3 cellular contexts compared by ENCODE assay signal in the genomic region with DNA sequence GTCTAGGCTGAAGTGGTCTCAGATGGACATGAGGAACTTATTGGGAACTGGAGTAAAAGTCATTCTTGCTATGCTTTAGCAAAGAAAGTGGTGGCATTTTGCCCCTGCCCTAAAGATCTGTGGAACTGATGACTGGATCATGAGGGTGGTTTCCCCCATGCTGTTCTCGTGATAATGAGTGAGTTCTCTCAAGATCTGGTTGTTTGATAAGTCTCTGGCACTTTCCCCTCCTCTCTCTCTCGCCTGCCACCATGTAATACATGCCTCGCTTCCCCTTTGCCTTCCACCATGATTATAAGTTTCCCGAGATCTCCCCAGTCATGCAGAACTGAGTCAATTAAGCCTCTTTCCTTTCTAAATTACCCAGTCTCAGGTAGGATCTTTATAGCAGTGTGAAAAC.
A peak's percentile ranks its signal among the peaks of the same experiment; 100 is the strongest.
TF ChIP-seq lines count a peak whose summit lies in the region.

No MANE protein-coding gene starts in this region.

TF ChIP-seq in SK-N-SH, 30 proteins besides CTCF, POLR2A, EP300 and RAD21:
- TF ChIP-seq TAF1 (IDR thresholded peaks at IDR 0.05; ENCODE audit: borderline replicate concordance, low read depth, low read length) (no peak), TCF12 (IDR thresholded peaks at IDR 0.05) (no peak), CHD2 (IDR thresholded peaks at IDR 0.05; ENCODE audit: low read length, partially characterized antibody) (no peak), GABPA (IDR thresholded peaks at IDR 0.05; ENCODE audit: low read depth) (no peak), TEAD4 (IDR thresholded peaks at IDR 0.05; ENCODE audit: borderline replicate concordance, insufficient read depth) (no peak), MXI1 (IDR thresholded peaks at IDR 0.05; ENCODE audit: low read depth, low read length) (no peak), POLR2AphosphoS5 (IDR thresholded peaks at IDR 0.05; ENCODE audit: low read depth, low read length) (no peak), NFIC (IDR thresholded peaks at IDR 0.05; ENCODE audit: borderline replicate concordance) (no peak)

TF ChIP-seq in SK-N-SH treated with all-trans-retinoic acid at 6 μM for 48 hours, 23 proteins besides CTCF, POLR2A, EP300 and RAD21:
- no peak for TF ChIP-seq ISL1 (CRISPR knock-in tag; IDR thresholded peaks at IDR 0.05)
- TF ChIP-seq, protein P1, sequence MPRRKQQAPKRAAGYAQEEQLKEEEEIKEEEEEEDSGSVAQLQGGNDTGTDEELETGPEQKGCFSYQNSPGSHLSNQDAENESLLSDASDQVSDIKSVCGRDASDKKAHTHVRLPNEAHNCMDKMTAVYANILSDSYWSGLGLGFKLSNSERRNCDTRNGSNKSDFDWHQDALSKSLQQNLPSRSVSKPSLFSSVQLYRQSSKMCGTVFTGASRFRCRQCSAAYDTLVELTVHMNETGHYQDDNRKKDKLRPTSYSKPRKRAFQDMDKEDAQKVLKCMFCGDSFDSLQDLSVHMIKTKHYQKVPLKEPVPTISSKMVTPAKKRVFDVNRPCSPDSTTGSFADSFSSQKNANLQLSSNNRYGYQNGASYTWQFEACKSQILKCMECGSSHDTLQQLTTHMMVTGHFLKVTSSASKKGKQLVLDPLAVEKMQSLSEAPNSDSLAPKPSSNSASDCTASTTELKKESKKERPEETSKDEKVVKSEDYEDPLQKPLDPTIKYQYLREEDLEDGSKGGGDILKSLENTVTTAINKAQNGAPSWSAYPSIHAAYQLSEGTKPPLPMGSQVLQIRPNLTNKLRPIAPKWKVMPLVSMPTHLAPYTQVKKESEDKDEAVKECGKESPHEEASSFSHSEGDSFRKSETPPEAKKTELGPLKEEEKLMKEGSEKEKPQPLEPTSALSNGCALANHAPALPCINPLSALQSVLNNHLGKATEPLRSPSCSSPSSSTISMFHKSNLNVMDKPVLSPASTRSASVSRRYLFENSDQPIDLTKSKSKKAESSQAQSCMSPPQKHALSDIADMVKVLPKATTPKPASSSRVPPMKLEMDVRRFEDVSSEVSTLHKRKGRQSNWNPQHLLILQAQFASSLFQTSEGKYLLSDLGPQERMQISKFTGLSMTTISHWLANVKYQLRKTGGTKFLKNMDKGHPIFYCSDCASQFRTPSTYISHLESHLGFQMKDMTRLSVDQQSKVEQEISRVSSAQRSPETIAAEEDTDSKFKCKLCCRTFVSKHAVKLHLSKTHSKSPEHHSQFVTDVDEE (CRISPR knock-in tag; IDR thresholded peaks at IDR 0.05): no peak

TF ChIP-seq in K562, 482 proteins besides CTCF, POLR2A, EP300 and RAD21:
- TF ChIP-seq IRF2 (CRISPR knock-in tag; IDR thresholded peaks at IDR 0.05) (no peak), ZFP36 (IDR thresholded peaks at IDR 0.05; ENCODE audit: low read depth, low read length, partially characterized antibody) (peak; percentile 38), ZFP30 (CRISPR knock-in tag; IDR thresholded peaks at IDR 0.05; ENCODE audit: borderline replicate concordance) (no peak), ZNF592 (IDR thresholded peaks at IDR 0.05) (no peak), STAT6 (CRISPR knock-in tag; IDR thresholded peaks at IDR 0.05) (no peak)
